In genomic region chr9:132078369-132079356, GRCh38 we compare ENCODE assay signal across 8 cellular contexts. TPM values are rescaled to one million over a fixed set of nuclear protein-coding genes. Genes with fewer than 3 reads are reported as not detected.
A peak's percentile ranks its signal among the peaks of the same experiment; 100 is the strongest.
DNase-seq lines count a peak whose midpoint lies in the region; TF ChIP-seq lines count a peak whose summit lies in the region.

No MANE protein-coding gene starts in this region.

- no peak overlapping the region for H2BK15ac ChIP-seq in neuronal stem cell (ENCODE audit: low read length)

- H3K27ac ChIP-seq in neuronal stem cell (replicated peaks; ENCODE audit: low read length): no peak overlapping the region

- no peak overlapping the region for H4K8ac ChIP-seq in neuronal stem cell (ENCODE audit: low read depth, low read length)

- peak overlapping the region; percentile 41 for H2AK5ac ChIP-seq in neuronal stem cell (ENCODE audit: low read depth, low read length)

- no peak overlapping the region for H3K4ac ChIP-seq in neuronal stem cell (ENCODE audit: low read length)

- H4K91ac ChIP-seq in neuronal stem cell (ENCODE audit: low read depth, low read length, poor library complexity): no peak overlapping the region

- no peaks in the 10 kb centered on the region for H3K9me3 ChIP-seq in neuronal stem cell (replicated peaks in 1 of 2; ENCODE audit: control insufficient read depth in 2 of 2, insufficient read depth in 1 of 2, low read depth in 1 of 2, low read length in 2 of 2)

- H3K27me3 Mint-ChIP-seq in activated CD4-positive, alpha-beta memory T cell treated with anti-CD3 and anti-CD28 coated beads, Interleukin-2, amount 10 ng/mL, durations not matched to agents 7 days and 5 days: no peaks in the 10 kb centered on the region

- peaks cover 2 to 10% of the 10 kb centered on the region in 2 donors for H3K4me1 ChIP-seq in neuronal stem cell (ENCODE audit: control insufficient read depth in 2 of 2, insufficient read depth in 1 of 2, low read depth in 1 of 2, low read length in 2 of 2)

- POLR2A ChIA-PET in activated CD4-positive, alpha-beta memory T cell treated with anti-CD3 and anti-CD28 coated beads, Interleukin-2, amount 10 ng/mL, durations not matched to agents 7 days and 5 days (lab: Charles Lee): interaction anchor here (1.4 to 1.7 kb wide), 3 partner anchors 84 to 953 kb away, joined by 5 to 6 read pairs (median 5); partner anchors contain the start of genes NTNG2 and NUP214

- H3K27me3 ChIP-seq in neuronal stem cell (ENCODE audit: control insufficient read depth in 3 of 3, insufficient read depth in 3 of 3, low read depth in 1 of 3, low read length in 3 of 3): no peaks in the 10 kb centered on the region

- peak; percentile 31 for DNase-seq in activated CD4-positive, CD25-positive, alpha-beta regulatory T cell treated with anti-CD3 and anti-CD28 coated beads, Interleukin-2, amount 50 U/mL, for 72 hours
- DNase-seq in activated CD4-positive, CD25-positive, alpha-beta regulatory T cell (lab: John Stamatoyannopoulos, UW): no peak
- DNase-seq in NCI-H2029 (lab: John Stamatoyannopoulos, UW): peak; percentile 41
- peak; percentile 57 for DNase-seq in activated CD4-positive, alpha-beta memory T cell treated with anti-CD3 and anti-CD28 coated beads, Interleukin-2, amount 10 ng/mL, durations not matched to agents 7 days and 5 days
- DNase-seq in fibroblast of mammary gland (ENCODE audit: low read depth): peak; percentile 88
- no peak for DNase-seq in neuronal stem cell (ENCODE audit: low spot score)
- DNase-seq in GM10266 (ENCODE audit: extremely low spot score): no peak
- no peak for DNase-seq in superior temporal gyrus (ENCODE audit: extremely low spot score)

- no peak overlapping the region for H3K23ac ChIP-seq in neuronal stem cell (ENCODE audit: low read depth, low read length, poor library complexity)

- H3K4me3 Mint-ChIP-seq in activated CD4-positive, alpha-beta memory T cell treated with anti-CD3 and anti-CD28 coated beads, Interleukin-2, amount 10 ng/mL, durations not matched to agents 7 days and 5 days: peak overlapping the region; percentile 91

- H2BK5ac ChIP-seq in neuronal stem cell (ENCODE audit: low read length): no peak overlapping the region

- peaks cover 44% of the 10 kb centered on the region for H3K4me1 Mint-ChIP-seq in activated CD4-positive, alpha-beta memory T cell treated with anti-CD3 and anti-CD28 coated beads, Interleukin-2, amount 10 ng/mL, durations not matched to agents 7 days and 5 days

- WGBS in neuronal stem cell (ENCODE audit: extremely low coverage in 2 of 2, insufficient read length in 2 of 2, insufficient replicate concordance in 1 of 2), 2 donors: no CpG with 5 or more reads among the region's 19 CpGs

- H3K4me3 ChIP-seq in fibroblast of mammary gland (ENCODE audit: control insufficient read depth, low read depth, low read length) (peak overlapping the region; percentile 78), neuronal stem cell (ENCODE audit: low read length in 2 of 2) (peak overlapping the region; percentile 84 to 92)

- H3K79me1 ChIP-seq in neuronal stem cell (ENCODE audit: low read depth, low read length): peaks cover 2% of the 10 kb centered on the region

- peak overlapping the region; percentile 85 for H3K9ac ChIP-seq in neuronal stem cell (ENCODE audit: low read depth, low read length, poor library complexity)

- peak overlapping the region; percentile 63 for H3K27ac Mint-ChIP-seq in activated CD4-positive, alpha-beta memory T cell treated with anti-CD3 and anti-CD28 coated beads, Interleukin-2, amount 10 ng/mL, durations not matched to agents 7 days and 5 days

- TF ChIP-seq CTCF in fibroblast of mammary gland (conservative IDR thresholded peaks at IDR 0.05; ENCODE audit: control insufficient read depth, insufficient read depth, low read depth, low read length) (no peak), GM10266 (IDR thresholded peaks at IDR 0.05; ENCODE audit: control insufficient read depth, insufficient read depth, low read depth, missing control alignments) (no peak)

- H2AFZ ChIP-seq in neuronal stem cell (ENCODE audit: low read length): peak overlapping the region; percentile 77

- no peak overlapping the region for H3K18ac ChIP-seq in neuronal stem cell (ENCODE audit: low read length)

- no peak overlapping the region for H3K14ac ChIP-seq in neuronal stem cell (ENCODE audit: low read length)

- no peak overlapping the region for H2BK12ac ChIP-seq in neuronal stem cell (ENCODE audit: low read length)

- no peak overlapping the region for H2BK120ac ChIP-seq in neuronal stem cell (ENCODE audit: low read depth, low read length)

- H3K36me3 ChIP-seq in neuronal stem cell (replicated peaks in 1 of 2; ENCODE audit: control insufficient read depth in 2 of 2, insufficient read depth in 2 of 2, low read length in 2 of 2): peaks cover 3 to 30% of the 10 kb centered on the region in 2 donors

- peak overlapping the region; percentile 74 for H3K4me2 ChIP-seq in neuronal stem cell (ENCODE audit: insufficient read depth, low read length, poor library complexity, severe bottlenecking)

- H3K9me3 Mint-ChIP-seq in activated CD4-positive, alpha-beta memory T cell treated with anti-CD3 and anti-CD28 coated beads, Interleukin-2, amount 10 ng/mL, durations not matched to agents 7 days and 5 days: no peaks in the 10 kb centered on the region

- CTCF ChIA-PET in activated CD4-positive, alpha-beta memory T cell treated with anti-CD3 and anti-CD28 coated beads, Interleukin-2, amount 10 ng/mL, durations not matched to agents 7 days and 5 days (lab: Charles Lee): no interaction called here

- H3K36me3 Mint-ChIP-seq in activated CD4-positive, alpha-beta memory T cell treated with anti-CD3 and anti-CD28 coated beads, Interleukin-2, amount 10 ng/mL, durations not matched to agents 7 days and 5 days (ENCODE audit: low read depth): peaks cover 37% of the 10 kb centered on the region

RNA-seq across cellular contexts. Expression of gene MED27, which starts 1.0 kb away (rescaled TPM):
- 10 to 100 TPM; 22.6 to 23.4 TPM for total RNA-seq in activated CD4-positive, alpha-beta memory T cell treated with anti-CD3 and anti-CD28 coated beads, Interleukin-2, amount 10 ng/mL, durations not matched to agents 7 days and 5 days
- polyA plus RNA-seq in neuronal stem cell (2013, experiment 1 of 2): 35.0 TPM
- 35.1 TPM for polyA plus RNA-seq in neuronal stem cell (2013, experiment 2 of 2)

Comparison
In these comparisons a context has a peak if more than half of its experiments do, and no peak if none do; other contexts are left out.
1. DNase-seq: peak in activated CD4-positive, CD25-positive, alpha-beta regulatory T cell treated with anti-CD3 and anti-CD28 coated beads, Interleukin-2, amount 50 U/mL, for 72 hours (single experiment), NCI-H2029 (single experiment), activated CD4-positive, alpha-beta memory T cell treated with anti-CD3 and anti-CD28 coated beads, Interleukin-2, amount 10 ng/mL, durations not matched to agents 7 days and 5 days (single experiment) and fibroblast of mammary gland (single experiment); none in activated CD4-positive, CD25-positive, alpha-beta regulatory T cell (0 of 4), neuronal stem cell (single experiment), GM10266 (single experiment) and superior temporal gyrus (single experiment).